In the genomic region with DNA sequence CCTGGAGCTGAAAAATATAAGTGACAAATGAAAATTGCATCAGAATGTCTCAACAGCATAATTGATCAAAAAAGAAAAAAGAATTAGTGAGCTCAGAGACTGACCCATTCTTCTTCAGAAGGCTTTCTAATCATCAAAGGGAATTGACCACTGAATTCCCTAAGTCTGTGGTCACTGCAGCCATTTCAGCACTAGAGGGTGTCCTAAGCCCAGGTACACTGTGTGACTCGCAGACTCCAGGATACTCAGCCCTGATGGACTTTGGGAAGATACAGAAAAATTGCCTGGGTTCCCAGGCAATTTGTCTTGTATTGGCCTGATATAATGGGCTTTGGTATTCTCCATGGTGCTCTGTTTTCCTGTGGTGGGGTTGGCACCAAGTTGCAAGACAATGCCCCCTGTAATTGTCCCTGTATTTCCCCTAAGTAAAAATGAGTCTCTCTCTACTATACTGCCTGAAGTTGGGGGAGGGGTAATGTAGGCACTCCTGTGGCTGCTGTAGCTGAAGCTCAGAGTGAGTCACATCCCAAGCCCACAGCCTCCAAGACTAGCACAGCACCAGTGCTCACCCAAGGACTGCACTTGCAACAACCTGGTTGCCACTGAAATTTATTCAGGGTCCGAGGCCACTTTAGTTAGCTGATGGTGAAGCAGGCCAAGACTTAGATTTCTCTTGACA, we compare ENCODE assay signal across 10 cellular contexts.
DNase-seq lines count a peak whose midpoint lies in the region; ATAC-seq and TF ChIP-seq lines count a peak whose summit lies in the region.
"Had no signal": no experiment of that assay in that cellular context is flagged by ENCODE, and none has a peak within 500 bp of the region (broad histone marks: within the 10 kb centered on the region; RNA-seq: fewer than 3 reads in every experiment).

No MANE protein-coding gene starts in this region.

- H3K27me3 Mint-ChIP-seq in T-helper 2 cell treated with Interferon-gamma antibody and Interleukin-4, amounts not matched to agents 5 μg/mL and 100 μg/mL, for 36 hours (ENCODE audit: low read depth): no peaks in the 10 kb centered on the region

- no peaks in the 10 kb centered on the region for H3K4me1 Mint-ChIP-seq in T-helper 2 cell treated with Interferon-gamma antibody and Interleukin-4, amounts not matched to agents 5 μg/mL and 100 μg/mL, for 36 hours (ENCODE audit: low read depth)

- no peak overlapping the region for H3K4me3 Mint-ChIP-seq in T-helper 2 cell treated with Interferon-gamma antibody and Interleukin-4, amounts not matched to agents 5 μg/mL and 100 μg/mL, for 36 hours

- no peaks in the 10 kb centered on the region for H3F3A ChIP-seq in smooth muscle cell (ENCODE audit: low read depth)

- H3K27me3 ChIP-seq in OCI-LY3 (ENCODE audit: low read depth, low read length) (no peaks in the 10 kb centered on the region), fibroblast of lung (ENCODE audit: control insufficient read depth, insufficient read depth, low read length) (no peaks in the 10 kb centered on the region), smooth muscle cell (ENCODE audit: low read depth) (no peaks in the 10 kb centered on the region)
- H3K27me3 ChIP-seq: suprapubic skin had no signal

- DNase-seq in DMS153 (lab: John Stamatoyannopoulos, UW) (peak; percentile 2), DMS153 treated with DMSO at 0.1 percent for 48 hours (lab: John Stamatoyannopoulos, UW; ENCODE audit: unreplicated experiment) (no peak), fibroblast of lung (ENCODE audit: low read depth in 2 of 2) (peak; percentile 5 to 75), smooth muscle cell (lab: John Stamatoyannopoulos, UW; ENCODE audit: unreplicated experiment) (no peak), amygdala (lab: John Stamatoyannopoulos, UW) (no peak)
- DNase-seq in T-helper 2 cell treated with Interferon-gamma antibody and Interleukin-4, amounts not matched to agents 5 μg/mL and 100 μg/mL, for 36 hours (ENCODE audit: low spot score): no peak
- DNase-seq: psoas muscle had no signal

- H3K27ac Mint-ChIP-seq in T-helper 2 cell treated with Interferon-gamma antibody and Interleukin-4, amounts not matched to agents 5 μg/mL and 100 μg/mL, for 36 hours: no peak overlapping the region

- no peak overlapping the region for H3K4me3 ChIP-seq in OCI-LY3 (ENCODE audit: low read length)
- H3K4me3 ChIP-seq in fibroblast of lung (replicated peaks in 1 of 4; ENCODE audit: control extremely low read depth in 1 of 4, insufficient read depth in 1 of 4, low read depth in 3 of 4, low read length in 4 of 4): no peak overlapping the region
- H3K4me3 ChIP-seq in smooth muscle cell: no peak overlapping the region
- H3K4me3 ChIP-seq: psoas muscle, suprapubic skin had no signal

- H3K79me2 ChIP-seq in OCI-LY3 (ENCODE audit: low read length): no peaks in the 10 kb centered on the region
- H3K79me2 ChIP-seq in fibroblast of lung (ENCODE audit: control insufficient read depth, insufficient read depth, low read length): no peaks in the 10 kb centered on the region
- H3K79me2 ChIP-seq in smooth muscle cell (ENCODE audit: low read depth): no peaks in the 10 kb centered on the region

- no peaks in the 10 kb centered on the region for H4K20me1 ChIP-seq in OCI-LY3 (ENCODE audit: insufficient read depth, low read length)
- no peaks in the 10 kb centered on the region for H4K20me1 ChIP-seq in fibroblast of lung (ENCODE audit: control insufficient read depth, extremely low read depth, insufficient read depth, low read length)
- H4K20me1 ChIP-seq in smooth muscle cell (ENCODE audit: low read depth): no peaks in the 10 kb centered on the region

- H3K36me3 ChIP-seq in OCI-LY3 (replicated peaks; ENCODE audit: low read depth, low read length) (no peaks in the 10 kb centered on the region), fibroblast of lung (ENCODE audit: control insufficient read depth, insufficient read depth, low read length) (no peaks in the 10 kb centered on the region), smooth muscle cell (ENCODE audit: low read depth) (no peaks in the 10 kb centered on the region)
- H3K36me3 ChIP-seq: suprapubic skin had no signal

- H3K4me2 ChIP-seq in OCI-LY3 (ENCODE audit: low read length): no peak overlapping the region
- H3K4me2 ChIP-seq in fibroblast of lung (ENCODE audit: extremely low read depth, insufficient read depth, low read length): no peak overlapping the region
- H3K4me2 ChIP-seq in smooth muscle cell: no peak overlapping the region

- H3K4me1 ChIP-seq in OCI-LY3 (ENCODE audit: low read length) (no peaks in the 10 kb centered on the region), fibroblast of lung (ENCODE audit: control insufficient read depth, extremely low read depth, insufficient read depth, low read length) (no peaks in the 10 kb centered on the region), smooth muscle cell (ENCODE audit: low read depth) (no peaks in the 10 kb centered on the region)
- H3K4me1 ChIP-seq: psoas muscle, suprapubic skin had no signal

- H3K9me3 Mint-ChIP-seq in T-helper 2 cell treated with Interferon-gamma antibody and Interleukin-4, amounts not matched to agents 5 μg/mL and 100 μg/mL, for 36 hours: peaks cover 9% of the 10 kb centered on the region

- no peak for ATAC-seq in HG03175 (IDR thresholded peaks at IDR 0.05; ENCODE audit: unreplicated experiment)
- ATAC-seq: psoas muscle had no signal

- 56% methylated on average over 2 of the region's 2 CpGs for WGBS in smooth muscle cell (ENCODE audit: low lambda C conversion rate)

- H2AFZ ChIP-seq in OCI-LY3 (ENCODE audit: low read depth, low read length): no peak overlapping the region
- H2AFZ ChIP-seq in fibroblast of lung (ENCODE audit: low read length): no peak overlapping the region
- H2AFZ ChIP-seq in smooth muscle cell (ENCODE audit: low read depth): no peak overlapping the region

- H3K27ac ChIP-seq in OCI-LY3 (ENCODE audit: low read length) (no peak overlapping the region), fibroblast of lung (ENCODE audit: insufficient read depth, low read length) (no peak overlapping the region), smooth muscle cell (ENCODE audit: low read depth) (no peak overlapping the region)
- H3K27ac ChIP-seq: psoas muscle, suprapubic skin had no signal

- no peaks in the 10 kb centered on the region for H3K36me3 Mint-ChIP-seq in T-helper 2 cell treated with Interferon-gamma antibody and Interleukin-4, amounts not matched to agents 5 μg/mL and 100 μg/mL, for 36 hours (ENCODE audit: low read depth)

- H3K9ac ChIP-seq in OCI-LY3 (ENCODE audit: low read length): no peak overlapping the region
- no peak overlapping the region for H3K9ac ChIP-seq in fibroblast of lung (ENCODE audit: insufficient read depth, low read length)
- no peak overlapping the region for H3K9ac ChIP-seq in smooth muscle cell (ENCODE audit: low read depth)

- TF ChIP-seq CTCF in OCI-LY3 (IDR thresholded peaks at IDR 0.05; ENCODE audit: low read depth, low read length) (peak; percentile 32), fibroblast of lung (conservative IDR thresholded peaks at IDR 0.05 in 1 of 2, IDR thresholded peaks at IDR 0.05 in 1 of 2; ENCODE audit: low read depth in 1 of 2, low read length in 2 of 2) (peak in 1 of 2 donors; percentile 48), smooth muscle cell (IDR thresholded peaks at IDR 0.05; ENCODE audit: borderline replicate concordance, insufficient read depth, poor library complexity, severe bottlenecking) (peak; percentile 31)

- H3K9me3 ChIP-seq in OCI-LY3 (ENCODE audit: insufficient read depth, low read length) (no peaks in the 10 kb centered on the region), fibroblast of lung (ENCODE audit: control insufficient read depth, insufficient read depth, low read depth, low read length) (no peaks in the 10 kb centered on the region), smooth muscle cell (replicated peaks; ENCODE audit: low read depth) (no peaks in the 10 kb centered on the region)
- H3K9me3 ChIP-seq: psoas muscle had no signal

Comparison
In these comparisons a context has a peak if more than half of its experiments do, and no peak if none do; other contexts are left out.
1. DNase-seq: peak in DMS153 (single experiment) and fibroblast of lung (2 of 2); none in DMS153 treated with DMSO at 0.1 percent for 48 hours (single experiment), smooth muscle cell (single experiment), amygdala (0 of 56) and T-helper 2 cell treated with Interferon-gamma antibody and Interleukin-4, amounts not matched to agents 5 μg/mL and 100 μg/mL, for 36 hours (single experiment).